Comparison of ENCODE assay signal across 36 cellular contexts in genomic region chr3:70094197-70094596, GRCh38.
"Had no signal": no experiment of that assay in that cellular context is flagged by ENCODE, and none has a peak within 500 bp of the region (broad histone marks: within the 10 kb centered on the region; RNA-seq: fewer than 3 reads in every experiment).

No MANE protein-coding gene starts in this region.

- H3K9ac ChIP-seq: SK-N-SH had no signal

- H3K27me3 ChIP-seq: ascending aorta, cardiac muscle cell, Peyer's patch, SJSA1 had no signal

- H3K27me3 Mint-ChIP-seq: activated CD4-positive, alpha-beta T cell treated with anti-CD3 and anti-CD28 coated beads, Interleukin-2, amount 10 ng/mL, durations not matched to agents 7 days and 5 days; central memory CD8-positive, alpha-beta T cell had no signal

- H3K4me1 ChIP-seq: Peyer's patch, SJSA1 had no signal

- DNase-seq: activated CD4-positive, alpha-beta T cell treated with anti-CD3 and anti-CD28 coated beads for 36 hours; activated CD4-positive, alpha-beta T cell treated with anti-CD3 and anti-CD28 coated beads, Interleukin-2, amount 10 ng/mL, durations not matched to agents 7 days and 5 days; activated CD4-positive, alpha-beta T cell treated with anti-CD3 and anti-CD28 coated beads, Interleukin-2, amount 50 U/mL, for 48 hours; activated CD8-positive, alpha-beta T cell treated with anti-CD3 and anti-CD28 coated beads, Interleukin-2, amount 10 ng/mL, durations not matched to agents 7 days and 5 days; activated gamma-delta T cell; activated naive CD4-positive, alpha-beta T cell treated with Interleukin-2 at 50 U/mL for 16 hours; activated naive CD8-positive, alpha-beta T cell treated with anti-CD3 and anti-CD28 coated beads, Interleukin-2, amount 10 ng/mL, durations not matched to agents 7 days and 5 days; activated T-cell treated with anti-CD3 and anti-CD28 coated beads, Interleukin-2, amount 50 U/mL, for 24 hours; amygdala; MM.1S; MV-4-11; NCI-H1105; NCI-H1417 treated with DMSO at 0.1 percent for 48 hours; NCI-H1694; NCI-H2029 treated with DMSO at 0.1 percent for 48 hours; NCI-H2171 treated with DMSO at 0.1 percent for 48 hours; NCI-H226; NCI-H446 treated with DMSO at 0.1 percent for 48 hours; NCI-H524; NCI-H69; PC-3; Peyer's patch; RPMI8226; SHP77 treated with DMSO at 0.1 percent for 48 hours; SK-N-SH had no signal

- H3K9me3 Mint-ChIP-seq: activated CD4-positive, alpha-beta T cell treated with anti-CD3 and anti-CD28 coated beads, Interleukin-2, amount 10 ng/mL, durations not matched to agents 7 days and 5 days; activated naive CD4-positive, alpha-beta T cell treated with anti-CD3 and anti-CD28 coated beads, Interleukin-2, amount 50 U/mL, for 24 hours; activated naive CD8-positive, alpha-beta T cell treated with anti-CD3 and anti-CD28 coated beads, Interleukin-2, amount 10 ng/mL, durations not matched to agents 7 days and 5 days; activated T-cell treated with anti-CD3 and anti-CD28 coated beads, Interleukin-2, amount 50 U/mL, for 24 hours; activated T-helper 2 cell treated with anti-CD3 and anti-CD28 coated beads, Interferon-gamma antibody, Interleukin-2, Interleukin-4, amounts not matched to agents 10 μg/mL and 5 μg/mL and 100 μg/mL, durations not matched to agents 14 hours and 24 hours and 36 hours; central memory CD8-positive, alpha-beta T cell; T-helper 1 cell treated with Interleukin-12 subunit alpha and Interleukin-12 subunit beta and Interleukin-4 antibody, amounts not matched to agents 30 μg/mL and 1 μg/mL, for 36 hours; T-helper 2 cell treated with Interferon-gamma antibody and Interleukin-4, amounts not matched to agents 5 μg/mL and 100 μg/mL, for 36 hours; WTC11 had no signal

- FAIRE-seq: TTC549 had no signal

- H3K4me3 Mint-ChIP-seq: activated CD4-positive, alpha-beta T cell treated with anti-CD3 and anti-CD28 coated beads for 36 hours; activated CD4-positive, alpha-beta T cell treated with anti-CD3 and anti-CD28 coated beads, Interleukin-2, amount 10 ng/mL, durations not matched to agents 7 days and 5 days; activated CD8-positive, alpha-beta T cell treated with anti-CD3 and anti-CD28 coated beads, Interleukin-2, amount 10 ng/mL, durations not matched to agents 7 days and 5 days; activated naive CD4-positive, alpha-beta T cell treated with anti-CD3 and anti-CD28 coated beads, Interleukin-2, amount 50 U/mL, for 24 hours; activated naive CD8-positive, alpha-beta T cell treated with anti-CD3 and anti-CD28 coated beads, Interleukin-2, amount 10 ng/mL, durations not matched to agents 7 days and 5 days; activated T-cell treated with anti-CD3 and anti-CD28 coated beads, Interleukin-2, amount 50 U/mL, for 24 hours; central memory CD8-positive, alpha-beta T cell; T-helper 1 cell treated with Interleukin-12 subunit alpha and Interleukin-12 subunit beta and Interleukin-4 antibody, amounts not matched to agents 30 μg/mL and 1 μg/mL, for 36 hours; T-helper 2 cell treated with Interferon-gamma antibody and Interleukin-4, amounts not matched to agents 5 μg/mL and 100 μg/mL, for 36 hours; WTC11 had no signal

- H3K9me2 ChIP-seq: SK-N-SH had no signal

- H3K4me3 ChIP-seq: ascending aorta, cardiac muscle cell, Peyer's patch, SJSA1 had no signal

- ATAC-seq: activated CD4-positive, alpha-beta T cell treated with anti-CD3 and anti-CD28 coated beads for 36 hours; activated CD4-positive, CD25-positive, alpha-beta regulatory T cell treated with anti-CD3 and anti-CD28 coated beads, Interleukin-2, amount 50 U/mL, for 24 hours; activated CD8-positive, alpha-beta T cell treated with anti-CD3 and anti-CD28 coated beads, Interleukin-2, amount 10 ng/mL, durations not matched to agents 7 days and 5 days; PC-3; WTC11 had no signal

- H3K36me3 Mint-ChIP-seq: activated naive CD4-positive, alpha-beta T cell treated with anti-CD3 and anti-CD28 coated beads, Interleukin-2, amount 50 U/mL, for 24 hours; activated naive CD8-positive, alpha-beta T cell treated with anti-CD3 and anti-CD28 coated beads, Interleukin-2, amount 10 ng/mL, durations not matched to agents 7 days and 5 days; WTC11 had no signal

- H3K27ac ChIP-seq: ascending aorta, cardiac muscle cell, Peyer's patch, SJSA1 had no signal

- H3K4me2 ChIP-seq: SK-N-SH had no signal

- H3K36me3 ChIP-seq: ascending aorta, cardiac muscle cell, Peyer's patch, SJSA1 had no signal

- H3K27ac Mint-ChIP-seq: activated CD4-positive, alpha-beta T cell treated with anti-CD3 and anti-CD28 coated beads for 36 hours; activated CD4-positive, alpha-beta T cell treated with anti-CD3 and anti-CD28 coated beads, Interleukin-2, amount 10 ng/mL, durations not matched to agents 7 days and 5 days; activated CD8-positive, alpha-beta T cell treated with anti-CD3 and anti-CD28 coated beads, Interleukin-2, amount 10 ng/mL, durations not matched to agents 7 days and 5 days; activated naive CD4-positive, alpha-beta T cell treated with anti-CD3 and anti-CD28 coated beads, Interleukin-2, amount 50 U/mL, for 24 hours; activated naive CD8-positive, alpha-beta T cell treated with anti-CD3 and anti-CD28 coated beads, Interleukin-2, amount 10 ng/mL, durations not matched to agents 7 days and 5 days; activated T-cell treated with anti-CD3 and anti-CD28 coated beads, Interleukin-2, amount 50 U/mL, for 24 hours; activated T-helper 2 cell treated with anti-CD3 and anti-CD28 coated beads, Interferon-gamma antibody, Interleukin-2, Interleukin-4, amounts not matched to agents 10 μg/mL and 5 μg/mL and 100 μg/mL, durations not matched to agents 14 hours and 24 hours and 36 hours; T-helper 1 cell treated with Interleukin-12 subunit alpha and Interleukin-12 subunit beta and Interleukin-4 antibody, amounts not matched to agents 30 μg/mL and 1 μg/mL, for 36 hours; T-helper 2 cell treated with Interferon-gamma antibody and Interleukin-4, amounts not matched to agents 5 μg/mL and 100 μg/mL, for 36 hours; WTC11 had no signal

- H3K9me3 ChIP-seq: ascending aorta, Peyer's patch, SJSA1, SK-N-SH had no signal

- H3K4me1 Mint-ChIP-seq: activated CD4-positive, alpha-beta T cell treated with anti-CD3 and anti-CD28 coated beads, Interleukin-2, amount 10 ng/mL, durations not matched to agents 7 days and 5 days; activated naive CD4-positive, alpha-beta T cell treated with anti-CD3 and anti-CD28 coated beads, Interleukin-2, amount 50 U/mL, for 24 hours; activated naive CD8-positive, alpha-beta T cell treated with anti-CD3 and anti-CD28 coated beads, Interleukin-2, amount 10 ng/mL, durations not matched to agents 7 days and 5 days; central memory CD8-positive, alpha-beta T cell had no signal
